In genomic region chr21:41112740-41113692, GRCh38 we compare ENCODE assay signal across 8 cellular contexts. TPM values are rescaled to one million over a fixed set of nuclear protein-coding genes. Genes with fewer than 3 reads are reported as not detected.
DNase-seq lines count a peak whose midpoint lies in the region; ATAC-seq, FAIRE-seq and TF ChIP-seq lines count a peak whose summit lies in the region.

No MANE protein-coding gene starts in this region.

- POLR2A ChIA-PET in CD4-positive, alpha-beta T cell (lab: Charles Lee) = no interaction called here

- no peaks in the 10 kb centered on the region for H3K27me3 Mint-ChIP-seq in CD4-positive, alpha-beta T cell
- peaks cover 29% of the 10 kb centered on the region for H3K27me3 Mint-ChIP-seq in mesothelial cell of epicardium (ENCODE audit: low read depth)

- H3K27me3 ChIP-seq in CD4-positive, alpha-beta T cell (ENCODE audit: control insufficient read depth, insufficient read depth, low read length) = no peaks in the 10 kb centered on the region

- H3K4me3 Mint-ChIP-seq in CD4-positive, alpha-beta T cell = peak overlapping the region; percentile 86
- H3K4me3 Mint-ChIP-seq in mesothelial cell of epicardium = peak overlapping the region; percentile 57

- peak overlapping the region; percentile 86 for H3K27ac Mint-ChIP-seq in CD4-positive, alpha-beta T cell
- peak overlapping the region; percentile 85 for H3K27ac Mint-ChIP-seq in mesothelial cell of epicardium

- FAIRE-seq in kidney (lab: Jason Lieb, UNC) = no peak

- peak overlapping the region in 1 of 2 donors; percentile 17 for H3K4me3 ChIP-seq in kidney (ENCODE audit: low read length in 2 of 2)

- no peak overlapping the region for H3K9ac ChIP-seq in kidney (ENCODE audit: low read length in 2 of 2)

- no peak for DNase-seq in CD4-positive, alpha-beta T cell
- DNase-seq in M059J (ENCODE audit: low read depth) (peak; percentile 100), mesothelial cell of epicardium (ENCODE audit: low spot score in 2 of 2, unreplicated experiment in 2 of 2) (no peak), kidney (no peak)
- DNase-seq in central memory CD4-positive, alpha-beta T cell = peak; percentile 7
- DNase-seq in stimulated activated naive CD4-positive, alpha-beta T cell treated with Interleukin-2 at 50 U/mL for 16 hours (lab: John Stamatoyannopoulos, UW) = no peak

- H3K9me3 ChIP-seq in CD4-positive, alpha-beta T cell (ENCODE audit: control insufficient read depth, low read length) = no peaks in the 10 kb centered on the region
- H3K9me3 ChIP-seq in kidney (ENCODE audit: control insufficient read depth in 1 of 2, low read length in 2 of 2) = no peaks in the 10 kb centered on the region

- peaks cover 26% of the 10 kb centered on the region for H3K4me1 Mint-ChIP-seq in CD4-positive, alpha-beta T cell (ENCODE audit: low read depth)
- peaks cover 12% of the 10 kb centered on the region for H3K4me1 Mint-ChIP-seq in mesothelial cell of epicardium

- no peaks in the 10 kb centered on the region for H3K4me1 ChIP-seq in kidney (ENCODE audit: control insufficient read depth in 1 of 2, insufficient read depth in 1 of 2, low read depth in 1 of 2, low read length in 2 of 2)

- no peak for TF ChIP-seq CTCF in CD4-positive, alpha-beta T cell (IDR thresholded peaks at IDR 0.05)
- TF ChIP-seq CTCF in mesothelial cell of epicardium (IDR thresholded peaks at IDR 0.05; ENCODE audit: unreplicated experiment) (no peak), kidney (IDR thresholded peaks at IDR 0.05; ENCODE audit: borderline replicate concordance, extremely low read depth, insufficient read depth) (no peak)

- no peaks in the 10 kb centered on the region for H3K9me3 Mint-ChIP-seq in CD4-positive, alpha-beta T cell
- H3K9me3 Mint-ChIP-seq in mesothelial cell of epicardium = no peaks in the 10 kb centered on the region

- intact Hi-C loops in CD4-positive, alpha-beta T cell (cut with DNase I, micrococcal nuclease) = no loop called here
- intact Hi-C loops in kidney (cut with DNase I) = no loop called here

- H3K36me3 ChIP-seq in kidney (ENCODE audit: control insufficient read depth in 1 of 2, insufficient read depth in 2 of 2, low read length in 2 of 2) = no peaks in the 10 kb centered on the region

- CTCF ChIA-PET in CD4-positive, alpha-beta T cell (lab: Charles Lee) = no interaction called here

- H3K27ac ChIP-seq in CD4-positive, alpha-beta T cell (ENCODE audit: low read depth, low read length) = no peak overlapping the region
- H3K27ac ChIP-seq in kidney (ENCODE audit: low read depth in 2 of 2, low read length in 2 of 2) = no peak overlapping the region

- no peaks in the 10 kb centered on the region for H3K36me3 Mint-ChIP-seq in CD4-positive, alpha-beta T cell (ENCODE audit: low read depth)
- H3K36me3 Mint-ChIP-seq in mesothelial cell of epicardium = no peaks in the 10 kb centered on the region

- peak; percentile 60 for ATAC-seq in CD4-positive, alpha-beta T cell (ENCODE audit: poor library complexity)
- no peak for ATAC-seq in HG03571 (IDR thresholded peaks at IDR 0.05; ENCODE audit: unreplicated experiment)
- ATAC-seq in GM21528 (IDR thresholded peaks at IDR 0.05; ENCODE audit: low FRiP score, unreplicated experiment) = no peak

RNA-seq across cellular contexts. Expression of gene BACE2, which starts 54.9 kb away (rescaled TPM):
- total RNA-seq in CD4-positive, alpha-beta T cell = under 1 TPM in 1 of 2 experiments, not detected in 1; 0.16 TPM
- 194 and 229 TPM in 2 replicates for total RNA-seq in M059J (2014; rRNA removed; shearing (Covaris generic))
- total RNA-seq in mesothelial cell of epicardium (29.8 to 31.3 TPM (median 30.6 TPM) in 3 replicates), kidney (65.7 TPM)
- polyA plus RNA-seq in kidney (ENCODE audit: insufficient read depth, low read depth, low replicate concordance) = 55.5 TPM

Comparison
In these comparisons a context has a peak if more than half of its experiments do, and no peak if none do; other contexts are left out.
1. DNase-seq: peak in M059J (single experiment) and central memory CD4-positive, alpha-beta T cell (single experiment); none in CD4-positive, alpha-beta T cell (0 of 10), mesothelial cell of epicardium (0 of 2), stimulated activated naive CD4-positive, alpha-beta T cell treated with Interleukin-2 at 50 U/mL for 16 hours (single experiment) and kidney (single experiment).
2. RNA of gene BACE2, which starts 54.9 kb away (total RNA-seq): 194 to 229 TPM in M059J, 65.7 TPM in kidney (single experiment) and 29.8 to 31.3 TPM in mesothelial cell of epicardium; 0.16 TPM in CD4-positive, alpha-beta T cell; every median in the first group is over 10 times any median in the second.